In the genomic region with DNA sequence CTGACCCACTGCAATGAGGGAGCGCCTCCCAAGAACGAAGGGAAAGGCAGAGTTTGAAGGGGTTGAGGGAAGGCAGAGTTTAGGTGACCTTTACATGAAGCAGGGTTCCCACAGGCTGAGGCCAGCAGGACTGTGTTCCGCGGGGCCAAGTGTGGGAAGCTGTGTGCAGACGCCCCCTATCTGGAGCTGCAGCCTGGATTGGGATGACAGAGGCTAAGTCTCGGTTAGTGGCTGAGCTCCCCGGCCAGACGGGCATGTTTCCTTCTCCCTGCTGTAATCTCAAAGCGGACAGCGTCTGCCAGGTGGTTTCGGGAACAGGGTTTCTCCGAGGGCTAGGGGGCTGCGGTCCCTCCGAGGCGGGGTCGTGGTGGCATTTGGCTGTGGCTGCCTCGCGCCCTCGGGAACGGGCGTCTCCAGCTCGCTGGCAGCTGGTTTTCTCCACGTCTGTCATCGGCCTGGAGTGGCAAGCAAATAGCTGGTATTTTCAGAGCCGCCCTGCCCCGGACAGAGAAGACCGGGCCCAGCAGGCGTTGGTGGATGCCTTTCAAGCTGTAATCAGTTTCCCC, we compare ENCODE assay signal across 8 cellular contexts. TPM values are rescaled to one million over a fixed set of nuclear protein-coding genes. Genes with fewer than 3 reads are reported as not detected.
DNase-seq lines count a peak whose midpoint lies in the region; ATAC-seq, FAIRE-seq and TF ChIP-seq lines count a peak whose summit lies in the region.

No MANE protein-coding gene starts in this region.

- no peaks in the 10 kb centered on the region for H3K9me3 ChIP-seq in NT2/D1 (ENCODE audit: insufficient read depth, low read length)
- no peaks in the 10 kb centered on the region for H3K9me3 ChIP-seq in ascending aorta
- no peaks in the 10 kb centered on the region for H3K9me3 ChIP-seq in right cardiac atrium (ENCODE audit: control insufficient read depth, low read length)
- H3K9me3 ChIP-seq in parathyroid adenoma (ENCODE audit: control insufficient read depth, low read length) = no peaks in the 10 kb centered on the region

- intact Hi-C loops in ascending aorta (cut with DNase I) = loop anchor here (1.0 to 10.0 kb wide), 6 partner anchors 9 to 288 kb away; a partner anchor contains a TSS
- intact Hi-C loops in right cardiac atrium (cut with DNase I) = loop anchor here in 2 of 4 donors (5.0 kb wide), 1 partner anchor 50 kb away; a partner anchor contains a TSS

- peak; percentile 66 for TF ChIP-seq CTCF in AG10803 (conservative IDR thresholded peaks at IDR 0.05; ENCODE audit: low read length)
- peak; percentile 21 to 59 (median 28) for TF ChIP-seq CTCF in ascending aorta (IDR thresholded peaks at IDR 0.05)
- TF ChIP-seq CTCF in parathyroid adenoma (IDR thresholded peaks at IDR 0.05) = peak; percentile 32

- H3K36me3 ChIP-seq in NT2/D1 (ENCODE audit: insufficient read depth, insufficient read length, low read length) = peaks cover 15% of the 10 kb centered on the region
- H3K36me3 ChIP-seq in ascending aorta = no peaks in the 10 kb centered on the region
- no peaks in the 10 kb centered on the region for H3K36me3 ChIP-seq in parathyroid adenoma (ENCODE audit: control insufficient read depth, insufficient read depth, low read length)

- peak; percentile 81 for FAIRE-seq in GM12892 (lab: Jason Lieb, UNC)

- peak overlapping the region; percentile 84 for H3K4me2 ChIP-seq in parathyroid adenoma (ENCODE audit: low read length)

- H3K27ac ChIP-seq in ascending aorta = peak overlapping the region; percentile 94 to 98
- H3K27ac ChIP-seq in right cardiac atrium (ENCODE audit: low read length) = peak overlapping the region; percentile 90
- peak overlapping the region; percentile 79 for H3K27ac ChIP-seq in parathyroid adenoma

- H3K4me3 ChIP-seq in AG10803 (ENCODE audit: low read length) (peak overlapping the region; percentile 89), NT2/D1 (ENCODE audit: insufficient read length, low read depth) (peak overlapping the region; percentile 62), ascending aorta (peak overlapping the region; percentile 77 to 98), right cardiac atrium (ENCODE audit: low read length) (peak overlapping the region; percentile 90), parathyroid adenoma (ENCODE audit: low read depth, low read length) (peak overlapping the region; percentile 60)

- TF ChIP-seq POLR2A in GM12892 (IDR thresholded peaks at IDR 0.05; ENCODE audit: low read depth, low read length) = no peak

- H3K27me3 ChIP-seq in NT2/D1 (ENCODE audit: insufficient read depth, insufficient read length) (peaks cover 8% of the 10 kb centered on the region), ascending aorta (no peaks in the 10 kb centered on the region), right cardiac atrium (ENCODE audit: control insufficient read depth, insufficient read depth) (no peaks in the 10 kb centered on the region), parathyroid adenoma (ENCODE audit: control insufficient read depth, insufficient read depth, low read length) (no peaks in the 10 kb centered on the region)

- ATAC-seq in HG03135 (IDR thresholded peaks at IDR 0.05; ENCODE audit: unreplicated experiment) = peak; percentile 16
- peak; percentile 80 to 87 for ATAC-seq in right cardiac atrium

- peak overlapping the region; percentile 79 for H3K9ac ChIP-seq in NT2/D1 (ENCODE audit: insufficient read length, low read depth)
- no peak overlapping the region for H3K9ac ChIP-seq in parathyroid adenoma

- peak overlapping the region; percentile 97 for H2AFZ ChIP-seq in parathyroid adenoma

- peaks cover 20% of the 10 kb centered on the region for H3K79me2 ChIP-seq in parathyroid adenoma

- WGBS in right cardiac atrium = 3% methylated on average over 28 of the region's 28 CpGs

- DNase-seq in AG10803 (ENCODE audit: low read depth) (peak; percentile 65), GM12892 (ENCODE audit: insufficient read length) (no peak), NT2/D1 (ENCODE audit: low read depth, low spot score) (no peak), ascending aorta (ENCODE audit: low spot score in 2 of 2) (peak in 1 of 2 donors; percentile 85), right cardiac atrium (peak; percentile 76 to 90 (median 88)), NCI-H1048 (lab: John Stamatoyannopoulos, UW) (no peak)

- H3K4me1 ChIP-seq in NT2/D1 (ENCODE audit: insufficient read depth, insufficient read length) (peaks cover 2% of the 10 kb centered on the region), ascending aorta (peaks cover 12 to 32% of the 10 kb centered on the region in 2 donors), right cardiac atrium (ENCODE audit: control insufficient read depth, insufficient read depth, low read length) (peaks cover 8% of the 10 kb centered on the region), parathyroid adenoma (peaks cover 4% of the 10 kb centered on the region)

RNA-seq across cellular contexts. Expression of a gene that starts 0.7 kb away (rescaled TPM):
- 9.1 TPM for polyA plus RNA-seq in GM12892 (2012; ENCODE audit: missing spikeins)
- total RNA-seq in ascending aorta = 125 TPM
- 100 to 1,000 TPM; 154 to 219 (median 194) TPM for total RNA-seq in right cardiac atrium
- polyA plus RNA-seq in right cardiac atrium = 136 TPM

RNA-seq across cellular contexts. Expression of a gene that starts 51.7 kb away (rescaled TPM):
- 19.6 TPM for polyA plus RNA-seq in GM12892 (2012; ENCODE audit: missing spikeins)
- total RNA-seq in ascending aorta = 66.5 TPM
- 100 to 1,000 TPM; 102 to 132 (median 127) TPM for total RNA-seq in right cardiac atrium
- 146 TPM for polyA plus RNA-seq in right cardiac atrium

Comparison
In these comparisons a context has a peak if more than half of its experiments do, and no peak if none do; other contexts are left out.
1. DNase-seq: peak in AG10803 (single experiment) and right cardiac atrium (3 of 3); none in GM12892 (single experiment), NT2/D1 (single experiment) and NCI-H1048 (single experiment).
2. Peak in every context shown above with its lines, with median percentiles within 50 percentile points of each other: H3K4me3 ChIP-seq, CTCF ChIP-seq and H3K27ac ChIP-seq.